ENCODE assay signal across 1 cellular context in genomic region chr11:65814131-65814959, GRCh38.
TF ChIP-seq lines count a peak whose summit lies in the region.

No MANE protein-coding gene starts in this region.

TF ChIP-seq in HepG2, 621 proteins besides CTCF, POLR2A, EP300 and RAD21:
- TF ChIP-seq ATF7 (IDR thresholded peaks at IDR 0.05) = peak; percentile 42; the same call in 1 of the 2 replicates
- no peak for TF ChIP-seq ATF7 (CRISPR knock-in tag; IDR thresholded peaks at IDR 0.05)
- no peak for TF ChIP-seq PRDM4 (CRISPR knock-in tag; IDR thresholded peaks at IDR 0.05; ENCODE audit: borderline replicate concordance)
- no peak for TF ChIP-seq IKZF4 (CRISPR knock-in tag; IDR thresholded peaks at IDR 0.05; ENCODE audit: borderline replicate concordance, low read depth, not compliant biosample characterization)
- TF ChIP-seq ATF1 (CRISPR knock-in tag; IDR thresholded peaks at IDR 0.05) = no peak
